In the genomic region with DNA sequence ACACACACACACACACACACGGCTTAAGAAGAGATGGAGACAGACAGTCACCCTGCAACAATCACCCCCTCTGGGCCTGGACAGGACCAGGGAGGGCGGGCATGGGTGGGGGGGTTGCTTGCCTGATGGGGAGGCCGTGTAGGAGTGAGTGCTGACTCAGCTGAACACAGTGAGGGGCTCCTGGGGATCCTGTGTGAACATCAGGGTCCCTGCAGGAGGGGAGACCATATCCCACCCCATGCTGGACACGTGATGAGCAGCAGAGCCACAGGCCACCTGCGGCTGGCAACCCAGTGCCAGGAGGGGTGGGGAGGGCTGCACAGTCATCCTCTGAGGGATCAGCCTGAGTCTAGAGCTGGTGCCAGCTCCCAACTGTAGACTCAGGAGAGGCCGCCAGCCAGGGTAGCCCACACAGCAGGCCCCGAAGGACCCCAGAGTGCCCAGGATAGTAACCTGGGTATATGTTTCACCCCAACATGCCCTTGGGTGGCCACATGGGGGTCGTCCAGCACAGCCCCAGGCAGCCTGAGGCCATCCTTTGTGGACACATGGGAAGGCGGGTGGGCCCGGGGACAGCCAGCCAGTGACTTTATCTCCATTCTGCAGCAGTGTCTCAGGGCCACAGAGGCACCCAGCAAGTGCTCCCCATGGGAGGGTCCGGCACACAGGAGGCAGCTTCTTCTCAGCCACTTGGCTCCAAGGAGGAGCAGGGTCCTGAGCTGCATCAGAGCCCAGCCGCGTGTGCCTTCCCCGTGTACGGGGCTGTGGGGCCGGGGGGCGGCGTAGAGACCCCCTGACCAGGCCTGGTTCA, we compare ENCODE assay signal across 32 cellular contexts.
"Had no signal": no experiment of that assay in that cellular context is flagged by ENCODE, and none has a peak within 500 bp of the region (broad histone marks: within the 10 kb centered on the region; RNA-seq: fewer than 3 reads in every experiment).

No MANE protein-coding gene starts in this region.

- H3K4me1 ChIP-seq: adrenal gland, SJCRH30 had no signal

- FAIRE-seq: colon had no signal

- ATAC-seq: activated CD8-positive, alpha-beta memory T cell treated with anti-CD3 and anti-CD28 coated beads, Interleukin-2, amount 10 ng/mL, durations not matched to agents 7 days and 5 days; activated T-cell treated with anti-CD3 and anti-CD28 coated beads, Interleukin-2, amount 50 U/mL, for 4 hours; activated T-helper 17 cell treated with anti-CD3 and anti-CD28 coated beads, Interleukin-2, amount 50 U/mL, for 72 hours; WTC11 had no signal

- H3K36me3 Mint-ChIP-seq: activated CD8-positive, alpha-beta memory T cell treated with anti-CD3 and anti-CD28 coated beads, Interleukin-2, amount 10 ng/mL, durations not matched to agents 7 days and 5 days; activated naive CD8-positive, alpha-beta T cell treated with anti-CD3 and anti-CD28 coated beads, Interleukin-2, amount 10 ng/mL, durations not matched to agents 7 days and 5 days; brain; WTC11 had no signal

- H3K9ac ChIP-seq: KMS-11, SK-N-SH had no signal

- H3K4me1 Mint-ChIP-seq: activated CD4-positive, alpha-beta T cell treated with anti-CD3 and anti-CD28 coated beads, Interleukin-2, amount 10 ng/mL, durations not matched to agents 24 days and 14 days; activated CD8-positive, alpha-beta memory T cell treated with anti-CD3 and anti-CD28 coated beads, Interleukin-2, amount 10 ng/mL, durations not matched to agents 7 days and 5 days; activated naive CD8-positive, alpha-beta T cell treated with anti-CD3 and anti-CD28 coated beads, Interleukin-2, amount 10 ng/mL, durations not matched to agents 7 days and 5 days; activated T-helper 17 cell treated with anti-CD3 and anti-CD28 coated beads, Interleukin-2, amount 50 U/mL, for 72 hours had no signal

- H3K4me3 ChIP-seq: adrenal gland, SJCRH30 had no signal

- H3K27me3 Mint-ChIP-seq: activated naive CD8-positive, alpha-beta T cell treated with anti-CD3 and anti-CD28 coated beads, Interleukin-2, amount 10 ng/mL, durations not matched to agents 7 days and 5 days had no signal

- H3K9me3 Mint-ChIP-seq: activated CD4-positive, alpha-beta T cell treated with anti-CD3 and anti-CD28 coated beads, Interleukin-2, amount 10 ng/mL, durations not matched to agents 24 days and 14 days; activated naive CD4-positive, alpha-beta T cell treated with anti-CD3 and anti-CD28 coated beads for 36 hours; activated naive CD8-positive, alpha-beta T cell treated with anti-CD3 and anti-CD28 coated beads, Interleukin-2, amount 10 ng/mL, durations not matched to agents 7 days and 5 days; activated T-cell treated with anti-CD3 and anti-CD28 coated beads, Interleukin-2, amount 50 U/mL, for 4 hours; activated T-helper 17 cell treated with anti-CD3 and anti-CD28 coated beads, Interleukin-2, amount 50 U/mL, for 72 hours; T-helper 2 cell treated with Interferon-gamma antibody and Interleukin-4, amounts not matched to agents 5 μg/mL and 100 μg/mL, for 36 hours had no signal

- H3K4me3 Mint-ChIP-seq: activated CD4-positive, alpha-beta T cell treated with anti-CD3 and anti-CD28 coated beads, Interleukin-2, amount 10 ng/mL, durations not matched to agents 24 days and 14 days; activated CD8-positive, alpha-beta memory T cell treated with anti-CD3 and anti-CD28 coated beads, Interleukin-2, amount 10 ng/mL, durations not matched to agents 7 days and 5 days; activated naive CD4-positive, alpha-beta T cell treated with anti-CD3 and anti-CD28 coated beads for 36 hours; activated naive CD8-positive, alpha-beta T cell treated with anti-CD3 and anti-CD28 coated beads, Interleukin-2, amount 10 ng/mL, durations not matched to agents 7 days and 5 days; activated T-cell treated with anti-CD3 and anti-CD28 coated beads, Interleukin-2, amount 50 U/mL, for 4 hours; activated T-helper 17 cell treated with anti-CD3 and anti-CD28 coated beads, Interleukin-2, amount 50 U/mL, for 72 hours; brain; T-helper 2 cell treated with Interferon-gamma antibody and Interleukin-4, amounts not matched to agents 5 μg/mL and 100 μg/mL, for 36 hours; WTC11 had no signal

- H3K27ac Mint-ChIP-seq: activated CD4-positive, alpha-beta T cell treated with anti-CD3 and anti-CD28 coated beads, Interleukin-2, amount 10 ng/mL, durations not matched to agents 24 days and 14 days; activated CD8-positive, alpha-beta memory T cell treated with anti-CD3 and anti-CD28 coated beads, Interleukin-2, amount 10 ng/mL, durations not matched to agents 7 days and 5 days; activated naive CD4-positive, alpha-beta T cell treated with anti-CD3 and anti-CD28 coated beads for 36 hours; activated naive CD8-positive, alpha-beta T cell treated with anti-CD3 and anti-CD28 coated beads, Interleukin-2, amount 10 ng/mL, durations not matched to agents 7 days and 5 days; activated T-helper 17 cell treated with anti-CD3 and anti-CD28 coated beads, Interleukin-2, amount 50 U/mL, for 72 hours; brain; WTC11 had no signal

- H3K4me2 ChIP-seq: KMS-11, SK-N-SH had no signal

- H3K27ac ChIP-seq: adrenal gland, KMS-11, SJCRH30 had no signal

- H3K9me3 ChIP-seq: adrenal gland, SJCRH30, SK-N-SH had no signal

- DNase-seq: activated CD4-positive, alpha-beta T cell treated with anti-CD3 and anti-CD28 coated beads, Interleukin-2, amount 10 ng/mL, durations not matched to agents 24 days and 14 days; activated CD4-positive, alpha-beta T cell treated with anti-CD3 and anti-CD28 coated beads, Interleukin-2, amount 50 U/mL, for 48 hours; activated CD4-positive, CD25-positive, alpha-beta regulatory T cell treated with anti-CD3 and anti-CD28 coated beads, Interleukin-2, amount 50 U/mL, for 72 hours; activated CD8-positive, alpha-beta memory T cell treated with anti-CD3 and anti-CD28 coated beads, Interleukin-2, amount 10 ng/mL, durations not matched to agents 7 days and 5 days; activated gamma-delta T cell; activated naive CD4-positive, alpha-beta T cell treated with anti-CD3 and anti-CD28 coated beads for 36 hours; activated naive CD8-positive, alpha-beta T cell treated with anti-CD3 and anti-CD28 coated beads, Interleukin-2, amount 10 ng/mL, durations not matched to agents 7 days and 5 days; activated T-cell treated with anti-CD3 and anti-CD28 coated beads, Interleukin-2, amount 50 U/mL, for 4 hours; anterior cingulate cortex; MV-4-11; NCI-H1092 treated with DMSO at 0.1 percent for 48 hours; NCI-H1417 treated with DMSO at 0.1 percent for 48 hours; NCI-H1694; NCI-H2029; NCI-H2107; NCI-H2171 treated with DMSO at 0.1 percent for 48 hours; NCI-H226; NCI-H510A; NCI-H526 treated with DMSO at 0.1 percent for 48 hours; NCI-H82; Right ventricle myocardium superior; RPMI8226; SK-N-SH; T-helper 1 cell had no signal

- H3K36me3 ChIP-seq: adrenal gland, SJCRH30 had no signal

- H3K27me3 ChIP-seq: adrenal gland, SJCRH30 had no signal
